In the genomic region with DNA sequence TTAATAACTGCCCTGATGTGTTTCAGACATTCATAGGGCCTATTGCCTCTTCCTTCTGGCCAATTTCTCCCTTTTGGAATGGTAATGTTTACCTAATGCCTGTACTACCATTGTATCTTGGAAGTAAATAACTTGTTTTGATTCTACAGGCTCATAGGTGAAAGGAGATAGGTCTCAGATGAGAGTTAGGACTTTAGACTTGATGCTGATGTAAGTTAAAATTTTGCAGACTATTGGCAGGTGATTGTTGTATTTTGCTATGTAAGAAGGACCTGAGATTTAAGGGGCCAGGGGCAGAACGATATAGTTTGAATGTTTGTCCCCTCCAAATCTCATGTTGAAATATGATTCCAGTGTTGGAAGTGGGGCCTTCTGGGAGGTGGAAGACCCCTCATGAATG, we compare ENCODE assay signal across 25 cellular contexts.
"Had no signal": no experiment of that assay in that cellular context is flagged by ENCODE, and none has a peak within 500 bp of the region (broad histone marks: within the 10 kb centered on the region; RNA-seq: fewer than 3 reads in every experiment).

No MANE protein-coding gene starts in this region.

- FAIRE-seq: urothelium cell line had no signal

- H3K27me3 ChIP-seq: stomach, suprapubic skin, testis, thyroid gland, tibial artery, tibial nerve, transverse colon, upper lobe of left lung, upper lobe of right lung, uterus, vagina had no signal

- H3K4me3 ChIP-seq: stomach, suprapubic skin, testis, thoracic aorta, thyroid gland, tibial artery, tibial nerve, transverse colon, upper lobe of left lung, upper lobe of right lung, uterus, vagina had no signal

- H3K36me3 ChIP-seq: stomach, suprapubic skin, thoracic aorta, thyroid gland, tibial artery, tibial nerve, transverse colon, upper lobe of left lung, upper lobe of right lung, uterus, vagina had no signal

- H3K4me1 ChIP-seq: stomach, suprapubic skin, testis, thyroid gland, tibial artery, tibial nerve, transverse colon, upper lobe of left lung, upper lobe of right lung, uterus, vagina had no signal

- H3K9me3 ChIP-seq: suprapubic skin, testis, thoracic aorta, thyroid gland, transverse colon, upper lobe of left lung, upper lobe of right lung, uterus, vagina had no signal

- DNase-seq: stimulated activated CD4-positive, alpha-beta T cell treated with anti-CD3 and anti-CD28 coated beads, Interleukin-2, amount 100 ng/mL, for 48 hours; stimulated activated CD4-positive, alpha-beta T cell treated with anti-CD3 and anti-CD28 coated beads, Interleukin-4, amount 100 ng/mL, for 24 hours; stimulated activated CD4-positive, alpha-beta T cell treated with anti-CD3 and anti-CD28 coated beads, Interleukin-4, amount 100 ng/mL, for 4 hours; stimulated activated CD8-positive, alpha-beta memory T cell treated with anti-CD3 and anti-CD28 coated beads, Interleukin-4, amount 100 ng/mL, for 48 hours; stimulated activated naive B cell treated with anti-CD40 and anti-IgM and Interleukin-4, amounts not matched to agents 10 μg/mL and 1 μg/mL and 100 μg/mL, for 72 hours; stimulated activated naive CD4-positive, alpha-beta T cell; stimulated activated naive CD4-positive, alpha-beta T cell treated with Interleukin-2 at 50 U/mL for 16 hours; stimulated activated naive CD8-positive, alpha-beta T cell treated with anti-CD3 and anti-CD28 coated beads, Interleukin-15, amount 100 ng/mL, for 72 hours; stimulated activated naive CD8-positive, alpha-beta T cell treated with anti-CD3 and anti-CD28 coated beads, Interleukin-15, Interleukin-2, amounts not matched to agents 100 U/mL and 50 U/mL, for 24 hours; stomach; substantia nigra; testis; thyroid gland; tibial artery; transverse colon; trophoblast cell; upper lobe of left lung; upper lobe of right lung; uterus had no signal

- H3K27ac ChIP-seq: stomach, suprapubic skin, testis, thoracic aorta, thyroid gland, tibial artery, tibial nerve, transverse colon, upper lobe of left lung, upper lobe of right lung, uterus, vagina had no signal

- ATAC-seq: stimulated activated memory B cell treated with anti-CD40 and anti-IgM and Interleukin-4, amounts not matched to agents 10 μg/mL and 1 μg/mL and 100 μg/mL, for 72 hours; stimulated activated naive B cell treated with anti-CD40 and anti-IgM and Interleukin-4, amounts not matched to agents 10 μg/mL and 1 μg/mL and 100 μg/mL, for 72 hours; stimulated activated naive CD8-positive, alpha-beta T cell treated with anti-CD3 and anti-CD28 coated beads, Interleukin-15, amount 100 ng/mL, for 72 hours; stimulated activated naive CD8-positive, alpha-beta T cell treated with anti-CD3 and anti-CD28 coated beads, Interleukin-15, Interleukin-2, amounts not matched to agents 100 U/mL and 50 U/mL, for 24 hours; upper lobe of right lung had no signal
